8 cellular contexts compared by ENCODE assay signal in the genomic region with DNA sequence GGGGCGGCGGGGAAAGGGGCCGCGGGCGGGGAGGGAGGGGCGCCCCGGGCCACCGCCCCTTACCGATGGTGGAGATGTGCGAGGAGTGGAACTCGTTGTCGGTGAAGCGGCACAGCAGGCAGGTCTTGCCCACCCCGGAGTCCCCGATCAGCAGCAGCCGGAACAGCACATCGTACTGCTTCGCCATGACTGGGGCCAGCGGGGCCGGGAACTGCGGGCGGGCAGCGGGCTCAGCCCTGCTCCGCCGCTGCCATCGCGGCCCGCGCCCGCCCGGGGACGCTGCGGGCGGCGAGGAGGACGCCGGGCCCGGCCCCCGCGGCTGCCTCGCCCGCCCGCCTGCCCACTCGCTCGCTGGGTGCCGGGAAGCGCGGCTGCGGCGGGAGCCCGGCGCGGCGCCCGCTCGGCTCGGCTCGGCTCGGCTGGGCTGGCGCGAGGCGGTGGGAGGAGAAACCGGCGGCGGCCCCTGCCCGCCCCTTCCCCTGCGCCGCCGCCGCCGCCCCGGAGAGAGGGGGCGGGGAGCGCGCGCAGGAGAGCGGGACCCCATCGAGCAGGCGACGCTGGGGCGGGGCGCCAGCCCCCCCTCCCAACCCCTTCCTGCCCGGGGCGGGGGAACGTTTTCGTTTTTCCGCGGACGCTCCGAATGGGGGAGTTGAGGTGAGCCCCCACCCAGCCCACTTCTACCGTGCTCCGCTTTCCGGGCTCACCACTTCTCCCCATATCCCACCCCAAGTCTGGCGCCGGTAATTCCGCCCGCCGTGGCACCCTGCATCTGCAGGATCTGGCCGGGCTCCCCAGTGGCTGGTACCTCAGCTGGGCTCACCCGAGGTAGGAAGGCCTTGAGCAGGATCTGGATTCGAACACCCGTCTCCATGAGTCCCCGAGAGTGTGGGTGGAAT. TPM values are rescaled to one million over a fixed set of nuclear protein-coding genes. Genes with fewer than 3 reads are reported as not detected.
A peak's percentile ranks its signal among the peaks of the same experiment; 100 is the strongest.
DNase-seq lines count a peak whose midpoint lies in the region; ATAC-seq, FAIRE-seq and TF ChIP-seq lines count a peak whose summit lies in the region.

TSS of gene RAB15 (minus strand) at position 447 of the 896 bp plus-strand sequence. CDS start at position 187, 260 bp downstream.

- DNase-seq in DMS79 treated with DMSO at 0.1 percent for 48 hours (lab: John Stamatoyannopoulos, UW) (peak; percentile 71), T follicular helper cell (ENCODE audit: low read depth) (peak; percentile 22), brain microvascular endothelial cell (no peak), iPS-NIHi11 (ENCODE audit: low spot score) (peak; percentile 78), small intestine (peak; percentile 19), Ammon's horn (ENCODE audit: low spot score) (no peak), GF-D8 (lab: John Stamatoyannopoulos, UW) (no peak)

- in situ Hi-C loops in brain microvascular endothelial cell (cut with HindIII; ENCODE audit: low pct_ligation_motif_present, low sequenced_read_pairs) = no loop called here

- peak; percentile 49 for ATAC-seq in HG02870 (IDR thresholded peaks at IDR 0.05; ENCODE audit: unreplicated experiment)

- H3K27me3 ChIP-seq in brain microvascular endothelial cell (replicated peaks) = no peaks in the 10 kb centered on the region
- no peaks in the 10 kb centered on the region for H3K27me3 ChIP-seq in small intestine (ENCODE audit: control insufficient read depth in 2 of 2, insufficient read depth in 2 of 2, low read length in 2 of 2)

- peaks cover 4 to 9% of the 10 kb centered on the region in 2 donors for H3K4me1 ChIP-seq in small intestine (ENCODE audit: control insufficient read depth in 2 of 2, insufficient read depth in 1 of 2, low read depth in 1 of 2, low read length in 1 of 2)

- no peaks in the 10 kb centered on the region for H3K9me3 ChIP-seq in small intestine (ENCODE audit: control insufficient read depth, low read depth)

- WGBS in small intestine, 3 donors = 0 to 1% (median 1%) methylated on average over 25 to 103 of the region's 103 CpGs

- H3K4me3 ChIP-seq in brain microvascular endothelial cell (ENCODE audit: low read depth, low read length) (peak within 1 kb of the TSS; percentile 65), small intestine (ENCODE audit: low read depth in 1 of 2, low read length in 2 of 2) (peak within 1 kb of the TSS; percentile 67 to 71)

- FAIRE-seq in small intestine (lab: Jason Lieb, UNC) = no peak

- no peak for TF ChIP-seq CTCF in brain microvascular endothelial cell (IDR thresholded peaks at IDR 0.05; ENCODE audit: low read depth, low read length, missing control alignments)

- no peaks in the 10 kb centered on the region for H3K36me3 ChIP-seq in brain microvascular endothelial cell (replicated peaks)
- no peaks in the 10 kb centered on the region for H3K36me3 ChIP-seq in small intestine (ENCODE audit: control insufficient read depth in 2 of 2, insufficient read depth in 2 of 2, low read length in 2 of 2)

- H3K27ac ChIP-seq in brain microvascular endothelial cell (no peak within 1 kb of the TSS), small intestine (ENCODE audit: low read depth in 1 of 2, low read length in 1 of 2) (peak within 1 kb of the TSS; percentile 37 to 68)

RNA-seq across cellular contexts. Expression of gene RAB15, which starts in this region (rescaled TPM):
- polyA plus RNA-seq in small intestine = 10 to 100 TPM; 12.2 to 47.9 (median 12.5) TPM

Comparison
In these comparisons a context has a peak if more than half of its experiments do, and no peak if none do; other contexts are left out.
1. DNase-seq: peak in DMS79 treated with DMSO at 0.1 percent for 48 hours (single experiment), T follicular helper cell (single experiment), iPS-NIHi11 (single experiment) and small intestine (single experiment); none in brain microvascular endothelial cell (single experiment), Ammon's horn (single experiment) and GF-D8 (single experiment).